1 cellular context compared by ENCODE assay signal in the genomic region with DNA sequence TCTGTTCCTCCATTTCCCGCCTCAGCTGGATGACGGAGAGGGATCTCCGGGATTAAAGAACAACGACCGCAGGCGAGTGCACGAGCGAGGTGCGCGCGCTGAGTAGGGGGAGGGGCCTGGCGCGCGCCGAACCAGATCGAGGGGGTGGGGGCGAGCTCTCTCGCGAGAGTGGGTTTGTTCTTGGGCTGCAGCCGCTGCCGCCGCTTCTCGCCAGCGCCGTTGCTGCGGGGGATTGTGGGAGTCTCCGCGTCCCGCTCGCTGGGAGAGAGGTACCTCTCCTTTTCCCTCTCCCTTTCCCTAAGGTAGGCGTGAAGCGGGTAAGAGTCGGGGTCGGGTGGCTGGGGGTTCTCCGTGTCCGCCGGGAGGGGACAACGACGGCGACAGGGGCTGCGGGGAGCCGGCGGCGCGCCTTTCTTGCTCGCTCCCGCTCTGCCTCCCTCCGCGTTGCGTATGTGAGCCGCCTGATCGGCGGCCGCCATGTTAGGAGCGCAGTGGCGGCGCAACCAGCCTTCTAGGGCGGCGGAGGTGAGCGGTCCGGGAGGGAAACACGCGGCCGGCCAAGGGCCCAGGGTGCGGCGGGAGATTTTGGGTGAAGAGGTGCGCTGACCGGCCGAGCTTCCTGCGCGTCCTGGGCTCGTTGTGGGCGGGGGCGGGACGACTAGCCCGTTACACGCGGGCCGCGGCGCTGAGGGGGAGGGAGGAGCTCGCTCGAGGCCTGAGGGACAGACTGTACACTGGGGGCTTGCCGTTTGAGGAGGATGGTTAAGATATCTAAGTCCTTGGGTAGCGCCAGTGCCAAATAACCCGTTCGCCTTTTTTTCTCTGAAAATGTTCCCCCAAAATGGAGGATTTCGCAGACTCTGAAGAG.
TF ChIP-seq lines count a peak whose summit lies in the region.

A gene with protein sequence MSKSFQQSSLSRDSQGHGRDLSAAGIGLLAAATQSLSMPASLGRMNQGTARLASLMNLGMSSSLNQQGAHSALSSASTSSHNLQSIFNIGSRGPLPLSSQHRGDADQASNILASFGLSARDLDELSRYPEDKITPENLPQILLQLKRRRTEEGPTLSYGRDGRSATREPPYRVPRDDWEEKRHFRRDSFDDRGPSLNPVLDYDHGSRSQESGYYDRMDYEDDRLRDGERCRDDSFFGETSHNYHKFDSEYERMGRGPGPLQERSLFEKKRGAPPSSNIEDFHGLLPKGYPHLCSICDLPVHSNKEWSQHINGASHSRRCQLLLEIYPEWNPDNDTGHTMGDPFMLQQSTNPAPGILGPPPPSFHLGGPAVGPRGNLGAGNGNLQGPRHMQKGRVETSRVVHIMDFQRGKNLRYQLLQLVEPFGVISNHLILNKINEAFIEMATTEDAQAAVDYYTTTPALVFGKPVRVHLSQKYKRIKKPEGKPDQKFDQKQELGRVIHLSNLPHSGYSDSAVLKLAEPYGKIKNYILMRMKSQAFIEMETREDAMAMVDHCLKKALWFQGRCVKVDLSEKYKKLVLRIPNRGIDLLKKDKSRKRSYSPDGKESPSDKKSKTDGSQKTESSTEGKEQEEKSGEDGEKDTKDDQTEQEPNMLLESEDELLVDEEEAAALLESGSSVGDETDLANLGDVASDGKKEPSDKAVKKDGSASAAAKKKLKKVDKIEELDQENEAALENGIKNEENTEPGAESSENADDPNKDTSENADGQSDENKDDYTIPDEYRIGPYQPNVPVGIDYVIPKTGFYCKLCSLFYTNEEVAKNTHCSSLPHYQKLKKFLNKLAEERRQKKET (plus strand): TSS at position 237 of the 868 bp plus-strand sequence. CDS start 13,676 bp downstream, outside the sequence.

TF ChIP-seq in HEK293, 187 proteins besides CTCF, POLR2A, EP300 and RAD21 (continued from another document and continues in another):
- TF ChIP-seq, protein P1, sequence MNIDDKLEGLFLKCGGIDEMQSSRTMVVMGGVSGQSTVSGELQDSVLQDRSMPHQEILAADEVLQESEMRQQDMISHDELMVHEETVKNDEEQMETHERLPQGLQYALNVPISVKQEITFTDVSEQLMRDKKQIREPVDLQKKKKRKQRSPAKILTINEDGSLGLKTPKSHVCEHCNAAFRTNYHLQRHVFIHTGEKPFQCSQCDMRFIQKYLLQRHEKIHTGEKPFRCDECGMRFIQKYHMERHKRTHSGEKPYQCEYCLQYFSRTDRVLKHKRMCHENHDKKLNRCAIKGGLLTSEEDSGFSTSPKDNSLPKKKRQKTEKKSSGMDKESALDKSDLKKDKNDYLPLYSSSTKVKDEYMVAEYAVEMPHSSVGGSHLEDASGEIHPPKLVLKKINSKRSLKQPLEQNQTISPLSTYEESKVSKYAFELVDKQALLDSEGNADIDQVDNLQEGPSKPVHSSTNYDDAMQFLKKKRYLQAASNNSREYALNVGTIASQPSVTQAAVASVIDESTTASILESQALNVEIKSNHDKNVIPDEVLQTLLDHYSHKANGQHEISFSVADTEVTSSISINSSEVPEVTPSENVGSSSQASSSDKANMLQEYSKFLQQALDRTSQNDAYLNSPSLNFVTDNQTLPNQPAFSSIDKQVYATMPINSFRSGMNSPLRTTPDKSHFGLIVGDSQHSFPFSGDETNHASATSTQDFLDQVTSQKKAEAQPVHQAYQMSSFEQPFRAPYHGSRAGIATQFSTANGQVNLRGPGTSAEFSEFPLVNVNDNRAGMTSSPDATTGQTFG (tag by site-specific recombination; IDR thresholded peaks at IDR 0.05; ENCODE audit: borderline replicate concordance) = no peak; the same call in 1 of the 2 replicates
- TF ChIP-seq ZNF473 (tag by site-specific recombination; IDR thresholded peaks at IDR 0.05) (no peak), ZNF239 (tag by site-specific recombination; IDR thresholded peaks at IDR 0.05) (no peak), ZNF274 (IDR thresholded peaks at IDR 0.05; ENCODE audit: low read length) (no peak), ZNF274 (tag by site-specific recombination; IDR thresholded peaks at IDR 0.05; ENCODE audit: borderline replicate concordance) (no peak), ZNF514 (tag by site-specific recombination; IDR thresholded peaks at IDR 0.05) (no peak), ZNF10 (tag by site-specific recombination; IDR thresholded peaks at IDR 0.05) (no peak), ZNF341 (tag by site-specific recombination; IDR thresholded peaks at IDR 0.05; ENCODE audit: low read depth) (peak; percentile 75), GFI1B (tag by site-specific recombination; IDR thresholded peaks at IDR 0.05) (0 out of 2 replicates have a peak, but pooled peaks have one; percentile 14), GLIS2 (tag by site-specific recombination; IDR thresholded peaks at IDR 0.05) (peak; percentile 81), ZNF654 (tag by site-specific recombination; IDR thresholded peaks at IDR 0.05; ENCODE audit: low read depth) (no peak), ZNF777 (tag by site-specific recombination; IDR thresholded peaks at IDR 0.05; ENCODE audit: borderline replicate concordance) (no peak)
- TF ChIP-seq, protein P2, sequence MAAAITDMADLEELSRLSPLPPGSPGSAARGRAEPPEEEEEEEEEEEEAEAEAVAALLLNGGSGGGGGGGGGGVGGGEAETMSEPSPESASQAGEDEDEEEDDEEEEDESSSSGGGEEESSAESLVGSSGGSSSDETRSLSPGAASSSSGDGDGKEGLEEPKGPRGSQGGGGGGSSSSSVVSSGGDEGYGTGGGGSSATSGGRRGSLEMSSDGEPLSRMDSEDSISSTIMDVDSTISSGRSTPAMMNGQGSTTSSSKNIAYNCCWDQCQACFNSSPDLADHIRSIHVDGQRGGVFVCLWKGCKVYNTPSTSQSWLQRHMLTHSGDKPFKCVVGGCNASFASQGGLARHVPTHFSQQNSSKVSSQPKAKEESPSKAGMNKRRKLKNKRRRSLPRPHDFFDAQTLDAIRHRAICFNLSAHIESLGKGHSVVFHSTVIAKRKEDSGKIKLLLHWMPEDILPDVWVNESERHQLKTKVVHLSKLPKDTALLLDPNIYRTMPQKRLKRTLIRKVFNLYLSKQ (tag by site-specific recombination; IDR thresholded peaks at IDR 0.05; ENCODE audit: borderline replicate concordance) = no peak
- TF ChIP-seq, protein P3, sequence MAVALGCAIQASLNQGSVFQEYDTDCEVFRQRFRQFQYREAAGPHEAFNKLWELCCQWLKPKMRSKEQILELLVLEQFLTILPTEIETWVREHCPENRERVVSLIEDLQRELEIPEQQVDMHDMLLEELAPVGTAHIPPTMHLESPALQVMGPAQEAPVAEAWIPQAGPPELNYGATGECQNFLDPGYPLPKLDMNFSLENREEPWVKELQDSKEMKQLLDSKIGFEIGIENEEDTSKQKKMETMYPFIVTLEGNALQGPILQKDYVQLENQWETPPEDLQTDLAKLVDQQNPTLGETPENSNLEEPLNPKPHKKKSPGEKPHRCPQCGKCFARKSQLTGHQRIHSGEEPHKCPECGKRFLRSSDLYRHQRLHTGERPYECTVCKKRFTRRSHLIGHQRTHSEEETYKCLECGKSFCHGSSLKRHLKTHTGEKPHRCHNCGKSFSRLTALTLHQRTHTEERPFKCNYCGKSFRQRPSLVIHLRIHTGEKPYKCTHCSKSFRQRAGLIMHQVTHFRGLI (tag by site-specific recombination; IDR thresholded peaks at IDR 0.05) = peak; percentile 8; the same call in 1 of the 2 replicates
- TF ChIP-seq, protein P4, sequence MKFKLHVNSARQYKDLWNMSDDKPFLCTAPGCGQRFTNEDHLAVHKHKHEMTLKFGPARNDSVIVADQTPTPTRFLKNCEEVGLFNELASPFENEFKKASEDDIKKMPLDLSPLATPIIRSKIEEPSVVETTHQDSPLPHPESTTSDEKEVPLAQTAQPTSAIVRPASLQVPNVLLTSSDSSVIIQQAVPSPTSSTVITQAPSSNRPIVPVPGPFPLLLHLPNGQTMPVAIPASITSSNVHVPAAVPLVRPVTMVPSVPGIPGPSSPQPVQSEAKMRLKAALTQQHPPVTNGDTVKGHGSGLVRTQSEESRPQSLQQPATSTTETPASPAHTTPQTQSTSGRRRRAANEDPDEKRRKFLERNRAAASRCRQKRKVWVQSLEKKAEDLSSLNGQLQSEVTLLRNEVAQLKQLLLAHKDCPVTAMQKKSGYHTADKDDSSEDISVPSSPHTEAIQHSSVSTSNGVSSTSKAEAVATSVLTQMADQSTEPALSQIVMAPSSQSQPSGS (tag by site-specific recombination; IDR thresholded peaks at IDR 0.05; ENCODE audit: low read depth) = peak; percentile 19; the same call in 1 of the 2 replicates
- TF ChIP-seq, protein P5, sequence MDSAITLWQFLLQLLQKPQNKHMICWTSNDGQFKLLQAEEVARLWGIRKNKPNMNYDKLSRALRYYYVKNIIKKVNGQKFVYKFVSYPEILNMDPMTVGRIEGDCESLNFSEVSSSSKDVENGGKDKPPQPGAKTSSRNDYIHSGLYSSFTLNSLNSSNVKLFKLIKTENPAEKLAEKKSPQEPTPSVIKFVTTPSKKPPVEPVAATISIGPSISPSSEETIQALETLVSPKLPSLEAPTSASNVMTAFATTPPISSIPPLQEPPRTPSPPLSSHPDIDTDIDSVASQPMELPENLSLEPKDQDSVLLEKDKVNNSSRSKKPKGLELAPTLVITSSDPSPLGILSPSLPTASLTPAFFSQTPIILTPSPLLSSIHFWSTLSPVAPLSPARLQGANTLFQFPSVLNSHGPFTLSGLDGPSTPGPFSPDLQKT (IDR thresholded peaks at IDR 0.05; ENCODE audit: borderline replicate concordance, low read depth, low read length) = no peak
- TF ChIP-seq, protein P6, sequence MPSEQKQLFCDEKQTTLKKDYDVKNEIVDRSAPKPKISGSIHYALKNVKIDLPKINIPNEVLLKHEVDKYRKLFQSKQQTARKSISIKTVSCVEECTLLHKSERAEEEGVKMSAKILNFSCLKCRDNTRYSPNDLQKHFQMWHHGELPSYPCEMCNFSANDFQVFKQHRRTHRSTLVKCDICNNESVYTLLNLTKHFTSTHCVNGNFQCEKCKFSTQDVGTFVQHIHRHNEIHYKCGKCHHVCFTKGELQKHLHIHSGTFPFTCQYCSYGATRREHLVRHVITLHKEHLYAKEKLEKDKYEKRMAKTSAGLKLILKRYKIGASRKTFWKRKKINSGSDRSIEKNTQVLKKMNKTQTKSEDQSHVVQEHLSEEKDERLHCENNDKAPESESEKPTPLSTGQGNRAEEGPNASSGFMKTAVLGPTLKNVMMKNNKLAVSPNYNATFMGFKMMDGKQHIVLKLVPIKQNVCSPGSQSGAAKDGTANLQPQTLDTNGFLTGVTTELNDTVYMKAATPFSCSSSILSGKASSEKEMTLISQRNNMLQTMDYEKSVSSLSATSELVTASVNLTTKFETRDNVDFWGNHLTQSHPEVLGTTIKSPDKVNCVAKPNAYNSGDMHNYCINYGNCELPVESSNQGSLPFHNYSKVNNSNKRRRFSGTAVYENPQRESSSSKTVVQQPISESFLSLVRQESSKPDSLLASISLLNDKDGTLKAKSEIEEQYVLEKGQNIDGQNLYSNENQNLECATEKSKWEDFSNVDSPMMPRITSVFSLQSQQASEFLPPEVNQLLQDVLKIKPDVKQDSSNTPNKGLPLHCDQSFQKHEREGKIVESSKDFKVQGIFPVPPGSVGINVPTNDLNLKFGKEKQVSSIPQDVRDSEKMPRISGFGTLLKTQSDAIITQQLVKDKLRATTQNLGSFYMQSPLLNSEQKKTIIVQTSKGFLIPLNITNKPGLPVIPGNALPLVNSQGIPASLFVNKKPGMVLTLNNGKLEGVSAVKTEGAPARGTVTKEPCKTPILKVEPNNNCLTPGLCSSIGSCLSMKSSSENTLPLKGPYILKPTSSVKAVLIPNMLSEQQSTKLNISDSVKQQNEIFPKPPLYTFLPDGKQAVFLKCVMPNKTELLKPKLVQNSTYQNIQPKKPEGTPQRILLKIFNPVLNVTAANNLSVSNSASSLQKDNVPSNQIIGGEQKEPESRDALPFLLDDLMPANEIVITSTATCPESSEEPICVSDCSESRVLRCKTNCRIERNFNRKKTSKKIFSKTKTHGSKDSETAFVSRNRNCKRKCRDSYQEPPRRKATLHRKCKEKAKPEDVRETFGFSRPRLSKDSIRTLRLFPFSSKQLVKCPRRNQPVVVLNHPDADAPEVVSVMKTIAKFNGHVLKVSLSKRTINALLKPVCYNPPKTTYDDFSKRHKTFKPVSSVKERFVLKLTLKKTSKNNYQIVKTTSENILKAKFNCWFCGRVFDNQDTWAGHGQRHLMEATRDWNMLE (tag by site-specific recombination; conservative IDR thresholded peaks at IDR 0.05; ENCODE audit: low read depth) = no peak; the same call in 1 of the 2 replicates
- TF ChIP-seq, protein P7, sequence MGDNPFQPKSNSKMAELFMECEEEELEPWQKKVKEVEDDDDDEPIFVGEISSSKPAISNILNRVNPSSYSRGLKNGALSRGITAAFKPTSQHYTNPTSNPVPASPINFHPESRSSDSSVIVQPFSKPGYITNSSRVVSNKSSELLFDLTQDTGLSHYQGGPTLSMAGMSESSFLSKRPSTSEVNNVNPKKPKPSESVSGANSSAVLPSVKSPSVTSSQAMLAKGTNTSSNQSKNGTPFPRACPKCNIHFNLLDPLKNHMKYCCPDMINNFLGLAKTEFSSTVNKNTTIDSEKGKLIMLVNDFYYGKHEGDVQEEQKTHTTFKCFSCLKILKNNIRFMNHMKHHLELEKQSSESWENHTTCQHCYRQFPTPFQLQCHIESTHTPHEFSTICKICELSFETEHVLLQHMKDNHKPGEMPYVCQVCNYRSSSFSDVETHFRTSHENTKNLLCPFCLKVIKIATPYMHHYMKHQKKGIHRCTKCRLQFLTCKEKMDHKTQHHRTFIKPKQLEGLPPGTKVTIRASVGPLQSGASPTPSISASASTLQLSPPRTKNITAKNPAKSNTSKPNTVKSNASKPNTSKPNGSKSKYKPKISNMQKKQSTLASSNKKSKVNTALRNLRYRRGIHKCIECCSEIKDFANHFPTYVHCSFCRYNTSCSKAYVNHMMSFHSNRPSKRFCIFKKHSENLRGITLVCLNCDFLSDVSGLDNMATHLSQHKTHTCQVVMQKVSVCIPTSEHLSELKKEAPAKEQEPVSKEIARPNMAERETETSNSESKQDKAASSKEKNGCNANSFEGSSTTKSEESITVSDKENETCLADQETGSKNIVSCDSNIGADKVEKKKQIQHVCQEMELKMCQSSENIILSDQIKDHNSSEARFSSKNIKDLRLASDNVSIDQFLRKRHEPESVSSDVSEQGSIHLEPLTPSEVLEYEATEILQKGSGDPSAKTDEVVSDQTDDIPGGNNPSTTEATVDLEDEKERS (tag by site-specific recombination; IDR thresholded peaks at IDR 0.05) = 0 out of 2 replicates have a peak, but pooled peaks have one; percentile 20
